1 cellular context compared by ENCODE assay signal in genomic region chr11:34907934-34908593, GRCh38.
TF ChIP-seq lines count a peak whose summit lies in the region.

No MANE protein-coding gene starts in this region.

TF ChIP-seq in GM12878, 131 proteins besides CTCF, POLR2A, EP300 and RAD21 (continued from another document):
- TF ChIP-seq RELB (IDR thresholded peaks at IDR 0.05; ENCODE audit: low read depth) = no peak
